Comparison of ENCODE assay signal across 2 cellular contexts in the genomic region with DNA sequence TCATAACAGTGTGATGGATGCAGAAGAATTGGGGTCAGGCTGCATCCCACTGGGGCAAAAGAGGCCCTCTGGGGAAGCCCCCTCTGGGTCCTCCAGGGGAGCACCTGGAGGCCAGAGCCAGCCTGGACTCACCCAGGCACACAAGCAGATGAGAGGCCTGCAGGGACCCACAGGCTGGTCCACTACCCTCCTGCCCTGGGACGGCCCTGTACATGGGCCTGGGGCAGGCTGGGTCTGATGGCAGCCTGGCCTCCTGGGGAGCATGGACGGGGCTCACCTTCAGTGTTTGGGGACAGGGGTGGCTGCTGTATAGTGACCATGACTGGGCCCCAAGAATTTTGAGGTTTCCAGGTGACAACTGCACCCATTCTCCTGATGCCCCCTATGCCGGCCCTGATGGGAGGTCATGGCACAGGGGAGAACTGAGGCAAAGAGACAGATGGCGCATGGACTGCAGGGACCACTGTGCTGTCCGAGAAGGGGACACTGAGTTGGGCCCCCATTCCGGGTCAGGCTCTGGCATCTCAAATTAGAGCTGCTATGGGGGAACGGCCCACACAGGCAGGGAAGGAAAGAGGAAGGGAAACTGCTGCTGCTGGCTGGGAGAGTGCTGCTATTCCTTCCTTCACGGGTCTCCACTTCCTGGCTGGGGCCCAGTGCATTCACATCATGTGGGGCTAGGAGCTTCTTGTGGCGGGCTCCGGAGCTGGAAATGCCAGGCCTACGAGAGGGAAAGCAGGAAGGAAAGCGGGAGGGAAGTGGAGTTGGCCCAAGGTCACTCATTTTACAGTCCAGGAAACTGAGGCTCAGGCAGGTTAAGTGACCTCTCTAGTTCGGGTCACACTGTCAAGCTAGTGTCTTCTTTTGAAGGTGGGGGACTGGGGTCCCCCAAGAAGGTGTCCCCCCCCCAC.
TF ChIP-seq lines count a peak whose summit lies in the region.

No MANE protein-coding gene starts in this region.

TF ChIP-seq in GM12891, 5 proteins besides CTCF, POLR2A, EP300 and RAD21:
- TF ChIP-seq PAX5 (IDR thresholded peaks at IDR 0.05; ENCODE audit: insufficient read depth, low read length, severe bottlenecking) (no peak), POU2F2 (IDR thresholded peaks at IDR 0.05; ENCODE audit: low read depth, low read length) (peak; percentile 44; the same call in 1 of the 2 replicates), POLR2AphosphoS5 (IDR thresholded peaks at IDR 0.05; ENCODE audit: low read depth, low read length) (peak; percentile 81), TAF1 (IDR thresholded peaks at IDR 0.05; ENCODE audit: low read depth, low read length) (0 out of 2 replicates have a peak, but pooled peaks have one; percentile 34), SPI1 (IDR thresholded peaks at IDR 0.05; ENCODE audit: low read depth, low read length) (peak; percentile 98)

TF ChIP-seq in GM12878, 131 proteins besides CTCF, POLR2A, EP300 and RAD21 (continues in another document):
- TF ChIP-seq EGR1 (IDR thresholded peaks at IDR 0.05; ENCODE audit: borderline replicate concordance in 1 of 2, low read depth in 2 of 2, low read length in 2 of 2) (no peak), HCFC1 (IDR thresholded peaks at IDR 0.05; ENCODE audit: low read length) (no peak), IKZF1 (conservative IDR thresholded peaks at IDR 0.05) (peak; percentile 94), POLR2AphosphoS2 (IDR thresholded peaks at IDR 0.05; ENCODE audit: low read depth, low read length) (peak; percentile 53; the same call in 1 of the 2 replicates), CHD1 (IDR thresholded peaks at IDR 0.05; ENCODE audit: low read depth, low read length) (no peak), SP1 (IDR thresholded peaks at IDR 0.05; ENCODE audit: low read depth, low read length) (peak; percentile 32), KDM1A (IDR thresholded peaks at IDR 0.05; ENCODE audit: borderline replicate concordance) (no peak), ZNF687 (IDR thresholded peaks at IDR 0.05) (0 out of 2 replicates have a peak, but pooled peaks have one; percentile 46), SPI1 (IDR thresholded peaks at IDR 0.05; ENCODE audit: borderline replicate concordance, insufficient read depth, low read depth, low read length) (peak; percentile 97), MTA3 (IDR thresholded peaks at IDR 0.05; ENCODE audit: borderline replicate concordance, low read length) (no peak), HDAC2 (IDR thresholded peaks at IDR 0.05) (no peak), TCF3 (IDR thresholded peaks at IDR 0.05; ENCODE audit: borderline replicate concordance, insufficient read depth, low read depth, low read length) (0 out of 2 replicates have a peak, but pooled peaks have one; percentile 37), CBX3 (IDR thresholded peaks at IDR 0.05; ENCODE audit: borderline replicate concordance, low read depth) (no peak), GABPA (IDR thresholded peaks at IDR 0.05; ENCODE audit: low read depth) (no peak), SUPT20H (IDR thresholded peaks at IDR 0.05; ENCODE audit: borderline replicate concordance, control insufficient read depth, low read depth, low read length) (no peak), E4F1 (IDR thresholded peaks at IDR 0.05; ENCODE audit: borderline replicate concordance, partially characterized antibody) (no peak), CBX5 (IDR thresholded peaks at IDR 0.05; ENCODE audit: low read depth) (no peak), CHD2 (IDR thresholded peaks at IDR 0.05; ENCODE audit: borderline replicate concordance, low read depth, low read length) (no peak; the same call in 1 of the 2 replicates), KLF5 (IDR thresholded peaks at IDR 0.05; ENCODE audit: partially characterized antibody) (no peak), ZNF217 (IDR thresholded peaks at IDR 0.05) (no peak), NR2C2 (IDR thresholded peaks at IDR 0.05; ENCODE audit: borderline replicate concordance, control insufficient read depth, insufficient read length, low read depth) (no peak), E2F8 (IDR thresholded peaks at IDR 0.05; ENCODE audit: low read depth, partially characterized antibody) (no peak), MTA2 (IDR thresholded peaks at IDR 0.05; ENCODE audit: low read depth) (peak; percentile 65), RUNX3 (IDR thresholded peaks at IDR 0.05; ENCODE audit: low read length) (no peak), YY1 (IDR thresholded peaks at IDR 0.05; ENCODE audit: low read depth, low read length) (0 out of 2 replicates have a peak, but pooled peaks have one; percentile 24)
- TF ChIP-seq, protein P1, sequence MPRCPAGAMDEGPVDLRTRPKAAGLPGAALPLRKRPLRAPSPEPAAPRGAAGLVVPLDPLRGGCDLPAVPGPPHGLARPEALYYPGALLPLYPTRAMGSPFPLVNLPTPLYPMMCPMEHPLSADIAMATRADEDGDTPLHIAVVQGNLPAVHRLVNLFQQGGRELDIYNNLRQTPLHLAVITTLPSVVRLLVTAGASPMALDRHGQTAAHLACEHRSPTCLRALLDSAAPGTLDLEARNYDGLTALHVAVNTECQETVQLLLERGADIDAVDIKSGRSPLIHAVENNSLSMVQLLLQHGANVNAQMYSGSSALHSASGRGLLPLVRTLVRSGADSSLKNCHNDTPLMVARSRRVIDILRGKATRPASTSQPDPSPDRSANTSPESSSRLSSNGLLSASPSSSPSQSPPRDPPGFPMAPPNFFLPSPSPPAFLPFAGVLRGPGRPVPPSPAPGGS (IDR thresholded peaks at IDR 0.05; ENCODE audit: borderline replicate concordance, insufficient read depth, low read depth, low read length, poor library complexity, severe bottlenecking), result no peak
- TF ChIP-seq, protein P2, sequence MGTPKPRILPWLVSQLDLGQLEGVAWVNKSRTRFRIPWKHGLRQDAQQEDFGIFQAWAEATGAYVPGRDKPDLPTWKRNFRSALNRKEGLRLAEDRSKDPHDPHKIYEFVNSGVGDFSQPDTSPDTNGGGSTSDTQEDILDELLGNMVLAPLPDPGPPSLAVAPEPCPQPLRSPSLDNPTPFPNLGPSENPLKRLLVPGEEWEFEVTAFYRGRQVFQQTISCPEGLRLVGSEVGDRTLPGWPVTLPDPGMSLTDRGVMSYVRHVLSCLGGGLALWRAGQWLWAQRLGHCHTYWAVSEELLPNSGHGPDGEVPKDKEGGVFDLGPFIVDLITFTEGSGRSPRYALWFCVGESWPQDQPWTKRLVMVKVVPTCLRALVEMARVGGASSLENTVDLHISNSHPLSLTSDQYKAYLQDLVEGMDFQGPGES (IDR thresholded peaks at IDR 0.05), result no peak
- TF ChIP-seq, protein P3, sequence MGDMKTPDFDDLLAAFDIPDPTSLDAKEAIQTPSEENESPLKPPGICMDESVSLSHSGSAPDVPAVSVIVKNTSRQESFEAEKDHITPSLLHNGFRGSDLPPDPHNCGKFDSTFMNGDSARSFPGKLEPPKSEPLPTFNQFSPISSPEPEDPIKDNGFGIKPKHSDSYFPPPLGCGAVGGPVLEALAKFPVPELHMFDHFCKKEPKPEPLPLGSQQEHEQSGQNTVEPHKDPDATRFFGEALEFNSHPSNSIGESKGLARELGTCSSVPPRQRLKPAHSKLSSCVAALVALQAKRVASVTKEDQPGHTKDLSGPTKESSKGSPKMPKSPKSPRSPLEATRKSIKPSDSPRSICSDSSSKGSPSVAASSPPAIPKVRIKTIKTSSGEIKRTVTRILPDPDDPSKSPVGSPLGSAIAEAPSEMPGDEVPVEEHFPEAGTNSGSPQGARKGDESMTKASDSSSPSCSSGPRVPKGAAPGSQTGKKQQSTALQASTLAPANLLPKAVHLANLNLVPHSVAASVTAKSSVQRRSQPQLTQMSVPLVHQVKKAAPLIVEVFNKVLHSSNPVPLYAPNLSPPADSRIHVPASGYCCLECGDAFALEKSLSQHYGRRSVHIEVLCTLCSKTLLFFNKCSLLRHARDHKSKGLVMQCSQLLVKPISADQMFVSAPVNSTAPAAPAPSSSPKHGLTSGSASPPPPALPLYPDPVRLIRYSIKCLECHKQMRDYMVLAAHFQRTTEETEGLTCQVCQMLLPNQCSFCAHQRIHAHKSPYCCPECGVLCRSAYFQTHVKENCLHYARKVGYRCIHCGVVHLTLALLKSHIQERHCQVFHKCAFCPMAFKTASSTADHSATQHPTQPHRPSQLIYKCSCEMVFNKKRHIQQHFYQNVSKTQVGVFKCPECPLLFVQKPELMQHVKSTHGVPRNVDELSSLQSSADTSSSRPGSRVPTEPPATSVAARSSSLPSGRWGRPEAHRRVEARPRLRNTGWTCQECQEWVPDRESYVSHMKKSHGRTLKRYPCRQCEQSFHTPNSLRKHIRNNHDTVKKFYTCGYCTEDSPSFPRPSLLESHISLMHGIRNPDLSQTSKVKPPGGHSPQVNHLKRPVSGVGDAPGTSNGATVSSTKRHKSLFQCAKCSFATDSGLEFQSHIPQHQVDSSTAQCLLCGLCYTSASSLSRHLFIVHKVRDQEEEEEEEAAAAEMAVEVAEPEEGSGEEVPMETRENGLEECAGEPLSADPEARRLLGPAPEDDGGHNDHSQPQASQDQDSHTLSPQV (IDR thresholded peaks at IDR 0.05), result no peak
